23 cellular contexts compared by ENCODE assay signal in the genomic region with DNA sequence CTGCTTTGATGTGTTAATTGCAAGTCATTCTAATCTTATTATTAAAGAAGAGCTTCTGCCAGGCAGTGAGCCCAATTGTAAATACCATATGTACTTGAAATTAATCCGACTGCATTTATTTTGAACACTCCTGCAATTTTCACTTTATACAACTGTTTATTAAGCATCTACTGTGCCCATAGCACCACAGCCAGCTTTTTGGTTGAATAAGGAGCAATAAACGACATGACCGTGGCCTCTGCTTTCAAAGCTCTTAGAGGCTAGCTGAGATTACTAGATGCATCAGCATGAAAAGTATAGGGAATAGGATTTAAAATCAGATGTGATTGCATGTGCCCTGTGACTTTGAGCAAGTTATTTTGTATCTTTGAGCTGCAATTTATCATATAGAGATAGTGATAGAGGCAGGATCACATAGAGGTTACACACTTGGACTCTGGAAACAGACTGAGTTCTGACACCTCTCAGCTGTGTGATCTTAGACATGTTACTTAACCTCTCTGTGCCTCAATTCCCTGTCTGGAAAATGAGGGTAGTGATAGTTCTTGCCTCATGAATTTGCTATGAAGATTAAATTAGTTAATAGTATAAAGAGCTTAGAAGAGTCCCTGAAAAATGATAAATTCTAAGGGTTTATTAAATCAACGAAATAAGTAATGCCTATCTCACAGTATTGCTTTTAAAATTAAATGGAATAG.
"Had no signal": no experiment of that assay in that cellular context is flagged by ENCODE, and none has a peak within 500 bp of the region (broad histone marks: within the 10 kb centered on the region; RNA-seq: fewer than 3 reads in every experiment).

No MANE protein-coding gene starts in this region.

- H3K4me3 Mint-ChIP-seq: immature natural killer cell; naive thymus-derived CD8-positive, alpha-beta T cell; nephron progenitor cell; stimulated activated memory B cell treated with anti-CD40 and anti-IgM and Interleukin-4, amounts not matched to agents 10 μg/mL and 1 μg/mL and 100 μg/mL, for 72 hours; type B pancreatic cell had no signal

- H3K4me1 Mint-ChIP-seq: immature natural killer cell; stimulated activated memory B cell treated with anti-CD40 and anti-IgM and Interleukin-4, amounts not matched to agents 10 μg/mL and 1 μg/mL and 100 μg/mL, for 72 hours had no signal

- H3K9me3 Mint-ChIP-seq: naive thymus-derived CD8-positive, alpha-beta T cell; nephron progenitor cell; type B pancreatic cell had no signal

- H3K27ac ChIP-seq: lower lobe of right lung, prostate gland, skin epidermis, spleen, testis, tibial artery had no signal

- H3K27me3 ChIP-seq: testis had no signal

- DNase-seq: cortex of kidney; effector CD4-positive, alpha-beta T cell; hypothalamus; immature natural killer cell; left ventricle myocardium superior; lower lobe of right lung; naive thymus-derived CD8-positive, alpha-beta T cell; nephron progenitor cell; nucleus accumbens; right cardiac atrium; spleen; stimulated activated CD4-positive, alpha-beta T cell treated with anti-CD3 and anti-CD28 coated beads, Interleukin-4, amount 100 ng/mL, for 4 hours; stimulated activated naive CD8-positive, alpha-beta T cell treated with anti-CD3 and anti-CD28 coated beads, Interleukin-15, Interleukin-2, amounts not matched to agents 100 U/mL and 50 U/mL, for 24 hours; substantia nigra; testis; tibial artery had no signal

- H3K36me3 ChIP-seq: lower lobe of right lung, prostate gland, spleen, tibial artery had no signal

- H3K4me1 ChIP-seq: lower lobe of right lung, prostate gland, spleen, testis, tibial artery had no signal

- H3K27me3 Mint-ChIP-seq: type B pancreatic cell had no signal

- H3K36me3 Mint-ChIP-seq: immature natural killer cell; naive thymus-derived CD8-positive, alpha-beta T cell; stimulated activated memory B cell treated with anti-CD40 and anti-IgM and Interleukin-4, amounts not matched to agents 10 μg/mL and 1 μg/mL and 100 μg/mL, for 72 hours; type B pancreatic cell had no signal

- H3K4me3 ChIP-seq: lower lobe of right lung, prostate gland, skin epidermis, spleen, testis, tibial artery had no signal

- H3K9me3 ChIP-seq: lower lobe of right lung, prostate gland, spleen, testis, tibial artery had no signal

- FAIRE-seq: frontal cortex, keratinocyte, urothelium cell line had no signal

- H3K27ac Mint-ChIP-seq: immature natural killer cell; stimulated activated memory B cell treated with anti-CD40 and anti-IgM and Interleukin-4, amounts not matched to agents 10 μg/mL and 1 μg/mL and 100 μg/mL, for 72 hours; type B pancreatic cell had no signal

- ATAC-seq: left ventricle myocardium superior; lower lobe of right lung; naive thymus-derived CD8-positive, alpha-beta T cell; right cardiac atrium; stimulated activated memory B cell treated with anti-CD40 and anti-IgM and Interleukin-4, amounts not matched to agents 10 μg/mL and 1 μg/mL and 100 μg/mL, for 72 hours; stimulated activated naive CD8-positive, alpha-beta T cell treated with anti-CD3 and anti-CD28 coated beads, Interleukin-15, Interleukin-2, amounts not matched to agents 100 U/mL and 50 U/mL, for 24 hours had no signal
